In the genomic region with DNA sequence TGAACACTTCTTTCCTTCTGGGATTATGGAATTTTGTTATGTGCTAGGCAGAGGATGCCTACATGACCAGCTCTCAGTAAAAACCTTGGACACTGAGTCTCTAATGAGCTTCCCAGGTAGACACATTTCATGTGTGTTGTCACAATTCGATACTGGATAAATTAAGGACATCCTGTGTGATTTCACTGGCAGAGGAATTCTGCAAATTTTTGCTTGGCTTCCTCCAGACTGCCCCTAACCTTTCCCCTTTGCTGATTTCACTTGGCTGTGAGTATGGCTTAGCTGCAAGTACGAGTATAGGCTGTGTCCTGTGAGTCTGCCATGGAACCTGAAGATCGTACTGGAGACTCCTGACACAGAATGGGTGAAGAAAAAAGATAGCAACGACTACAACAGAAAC, we compare ENCODE assay signal across 3 cellular contexts.
TF ChIP-seq lines count a peak whose summit lies in the region.

No MANE protein-coding gene starts in this region.

TF ChIP-seq in liver, 16 proteins besides CTCF, POLR2A, EP300 and RAD21:
- TF ChIP-seq NR2F2 (IDR thresholded peaks at IDR 0.05) (peak; percentile 63), RXRA (IDR thresholded peaks at IDR 0.05) (no peak)

TF ChIP-seq in HepG2, 621 proteins besides CTCF, POLR2A, EP300 and RAD21:
- TF ChIP-seq ARHGAP35 (CRISPR knock-in tag; IDR thresholded peaks at IDR 0.05; ENCODE audit: borderline replicate concordance): no peak

TF ChIP-seq in WTC11, 78 proteins besides CTCF, POLR2A, EP300 and RAD21:
- TF ChIP-seq, protein P1, sequence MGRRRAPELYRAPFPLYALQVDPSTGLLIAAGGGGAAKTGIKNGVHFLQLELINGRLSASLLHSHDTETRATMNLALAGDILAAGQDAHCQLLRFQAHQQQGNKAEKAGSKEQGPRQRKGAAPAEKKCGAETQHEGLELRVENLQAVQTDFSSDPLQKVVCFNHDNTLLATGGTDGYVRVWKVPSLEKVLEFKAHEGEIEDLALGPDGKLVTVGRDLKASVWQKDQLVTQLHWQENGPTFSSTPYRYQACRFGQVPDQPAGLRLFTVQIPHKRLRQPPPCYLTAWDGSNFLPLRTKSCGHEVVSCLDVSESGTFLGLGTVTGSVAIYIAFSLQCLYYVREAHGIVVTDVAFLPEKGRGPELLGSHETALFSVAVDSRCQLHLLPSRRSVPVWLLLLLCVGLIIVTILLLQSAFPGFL (CRISPR knock-in tag; IDR thresholded peaks at IDR 0.05; ENCODE audit: borderline replicate concordance): no peak
- TF ChIP-seq, protein P2, sequence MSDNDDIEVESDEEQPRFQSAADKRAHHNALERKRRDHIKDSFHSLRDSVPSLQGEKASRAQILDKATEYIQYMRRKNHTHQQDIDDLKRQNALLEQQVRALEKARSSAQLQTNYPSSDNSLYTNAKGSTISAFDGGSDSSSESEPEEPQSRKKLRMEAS (CRISPR knock-in tag; IDR thresholded peaks at IDR 0.05): no peak
- TF ChIP-seq ZNF232 (CRISPR knock-in tag; IDR thresholded peaks at IDR 0.05): no peak
- TF ChIP-seq JAZF1 (CRISPR knock-in tag; IDR thresholded peaks at IDR 0.05): no peak
- TF ChIP-seq PRRX2 (CRISPR knock-in tag; IDR thresholded peaks at IDR 0.05): no peak
